14 cellular contexts compared by ENCODE assay signal in the genomic region with DNA sequence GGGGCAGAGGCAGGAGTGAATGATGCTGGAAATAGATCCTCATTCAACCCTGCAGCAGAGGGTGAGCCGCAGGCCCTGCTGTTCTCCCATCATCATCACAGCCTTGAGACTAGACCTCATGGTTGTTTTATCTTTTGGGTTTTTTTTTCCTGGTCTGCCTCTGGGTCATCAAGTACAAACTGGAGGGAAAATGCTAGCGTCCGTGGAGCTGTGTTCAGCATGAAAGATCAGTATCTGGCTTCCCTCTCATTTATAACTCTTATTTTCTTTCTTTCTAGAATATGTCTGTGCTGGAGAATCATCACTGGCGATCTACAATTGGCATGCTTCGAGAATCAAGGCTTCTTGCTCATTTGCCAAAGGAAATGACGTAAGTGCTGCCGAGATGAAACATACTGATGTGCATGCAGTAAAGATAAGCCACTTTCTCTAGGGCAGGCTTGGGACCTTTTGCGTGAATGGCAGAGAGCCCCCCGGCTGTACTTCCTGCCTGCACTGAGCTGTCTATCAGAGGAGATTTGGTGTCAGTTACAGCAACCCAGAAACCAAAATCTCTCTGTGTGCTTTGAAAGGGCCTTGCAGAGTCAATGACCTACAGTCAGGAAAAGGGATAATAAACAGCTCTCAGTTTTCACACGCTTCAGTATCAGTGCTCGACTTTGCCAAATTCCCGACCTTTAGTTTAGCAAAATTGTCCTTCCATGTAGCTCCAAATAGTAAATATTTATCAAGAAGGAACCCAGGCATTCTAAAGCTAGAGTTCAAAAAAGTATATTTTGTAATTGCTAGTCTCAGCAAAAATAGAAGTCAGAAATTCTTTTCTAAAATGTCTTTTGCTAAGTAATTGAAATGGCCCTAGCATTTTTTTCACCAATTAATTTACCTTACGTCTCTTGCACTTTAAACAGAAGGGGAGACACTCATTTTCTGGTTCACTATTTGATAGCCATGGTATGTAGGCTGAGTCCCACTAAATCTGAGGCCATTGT.
DNase-seq lines count a peak whose midpoint lies in the region; TF ChIP-seq lines count a peak whose summit lies in the region.
"Had no signal": no experiment of that assay in that cellular context is flagged by ENCODE, and none has a peak within 500 bp of the region (broad histone marks: within the 10 kb centered on the region; RNA-seq: fewer than 3 reads in every experiment).

No MANE protein-coding gene starts in this region.

- intact Hi-C loops in uterus (cut with DNase I; ENCODE audit: low total_unique reads) = no loop called here

- WGBS in mesodermal cell (ENCODE audit: insufficient coverage in 2 of 2), 2 experiments = 77 to 88% methylated on average over 9 to 12 of the region's 13 CpGs

- no peaks in the 10 kb centered on the region for H3K9me3 Mint-ChIP-seq in activated naive CD4-positive, alpha-beta T cell treated with anti-CD3 and anti-CD28 coated beads, Interleukin-2, amount 50 U/mL, for 24 hours

- no peak overlapping the region for H3K9ac ChIP-seq in fibroblast of lung (ENCODE audit: insufficient read depth, low read length)

- H3K4me1 ChIP-seq in fibroblast of lung (ENCODE audit: control insufficient read depth, extremely low read depth, insufficient read depth, low read length) = no peaks in the 10 kb centered on the region
- H3K4me1 ChIP-seq in mesodermal cell (ENCODE audit: control insufficient read depth, insufficient read depth, low read length, poor library complexity, severe bottlenecking) = peaks cover 7% of the 10 kb centered on the region
- no peaks in the 10 kb centered on the region for H3K4me1 ChIP-seq in uterus
- H3K4me1 ChIP-seq: SJSA1 had no signal

- peak overlapping the region; percentile 0 for H2AFZ ChIP-seq in fibroblast of lung (ENCODE audit: low read length)

- H3K79me2 ChIP-seq in fibroblast of lung (ENCODE audit: control insufficient read depth, insufficient read depth, low read length) = no peaks in the 10 kb centered on the region

- H3K4me3 ChIP-seq in fibroblast of lung (replicated peaks in 1 of 4; ENCODE audit: control extremely low read depth in 1 of 4, insufficient read depth in 1 of 4, low read depth in 3 of 4, low read length in 4 of 4) = no peak overlapping the region
- H3K4me3 ChIP-seq in mesodermal cell (ENCODE audit: extremely low read depth, insufficient read depth, low read length, poor library complexity, severe bottlenecking) = no peak overlapping the region
- no peak overlapping the region for H3K4me3 ChIP-seq in uterus
- H3K4me3 ChIP-seq: SJSA1 had no signal

- peak overlapping the region; percentile 3 for H3K4me2 ChIP-seq in fibroblast of lung (ENCODE audit: extremely low read depth, insufficient read depth, low read length)

- H3K36me3 ChIP-seq in fibroblast of lung (ENCODE audit: control insufficient read depth, insufficient read depth, low read length) (no peaks in the 10 kb centered on the region), mesodermal cell (ENCODE audit: control insufficient read depth, insufficient read depth, low read length) (no peaks in the 10 kb centered on the region), uterus (no peaks in the 10 kb centered on the region)
- H3K36me3 ChIP-seq: SJSA1 had no signal

- H3K9me3 ChIP-seq in fibroblast of lung (ENCODE audit: control insufficient read depth, insufficient read depth, low read depth, low read length) = no peaks in the 10 kb centered on the region
- H3K9me3 ChIP-seq in mesodermal cell (ENCODE audit: control insufficient read depth, low read length) = no peaks in the 10 kb centered on the region
- no peaks in the 10 kb centered on the region for H3K9me3 ChIP-seq in uterus
- H3K9me3 ChIP-seq: SJSA1 had no signal

- TF ChIP-seq CTCF in fibroblast of lung (conservative IDR thresholded peaks at IDR 0.05 in 1 of 2, IDR thresholded peaks at IDR 0.05 in 1 of 2; ENCODE audit: low read depth in 1 of 2, low read length in 2 of 2) (no peak), uterus (IDR thresholded peaks at IDR 0.05) (no peak)

- peak overlapping the region; percentile 58 for H3K27ac ChIP-seq in fibroblast of lung (ENCODE audit: insufficient read depth, low read length)
- H3K27ac ChIP-seq in mesodermal cell (ENCODE audit: low read depth, low read length, severe bottlenecking) = peak overlapping the region; percentile 16
- peak overlapping the region; percentile 61 to 75 for H3K27ac ChIP-seq in uterus
- H3K27ac ChIP-seq: SJSA1 had no signal

- peaks cover 1% of the 10 kb centered on the region for H3K36me3 Mint-ChIP-seq in activated naive CD4-positive, alpha-beta T cell treated with anti-CD3 and anti-CD28 coated beads, Interleukin-2, amount 50 U/mL, for 24 hours

- H3K27ac Mint-ChIP-seq in activated naive CD4-positive, alpha-beta T cell treated with anti-CD3 and anti-CD28 coated beads, Interleukin-2, amount 50 U/mL, for 24 hours = no peak overlapping the region

- TF ChIP-seq POLR2A in uterus (IDR thresholded peaks at IDR 0.05) = no peak

- peaks cover 6% of the 10 kb centered on the region for H3K4me1 Mint-ChIP-seq in activated naive CD4-positive, alpha-beta T cell treated with anti-CD3 and anti-CD28 coated beads, Interleukin-2, amount 50 U/mL, for 24 hours

- peak overlapping the region; percentile 19 for H3K4me3 Mint-ChIP-seq in activated naive CD4-positive, alpha-beta T cell treated with anti-CD3 and anti-CD28 coated beads, Interleukin-2, amount 50 U/mL, for 24 hours

- no peaks in the 10 kb centered on the region for H4K20me1 ChIP-seq in fibroblast of lung (ENCODE audit: control insufficient read depth, extremely low read depth, insufficient read depth, low read length)

- no peaks in the 10 kb centered on the region for H3K27me3 Mint-ChIP-seq in activated naive CD4-positive, alpha-beta T cell treated with anti-CD3 and anti-CD28 coated beads, Interleukin-2, amount 50 U/mL, for 24 hours

- no peaks in the 10 kb centered on the region for H3K27me3 ChIP-seq in fibroblast of lung (ENCODE audit: control insufficient read depth, insufficient read depth, low read length)
- no peaks in the 10 kb centered on the region for H3K27me3 ChIP-seq in uterus
- H3K27me3 ChIP-seq: SJSA1 had no signal

- DNase-seq in activated naive CD4-positive, alpha-beta T cell treated with anti-CD3 and anti-CD28 coated beads, Interleukin-2, amount 50 U/mL, for 16 hours = no peak
- DNase-seq in fibroblast of lung (ENCODE audit: low read depth in 2 of 2) (peak; percentile 26 to 92), uterus (peak; percentile 37 to 50), UCSD-AML1 (lab: John Stamatoyannopoulos, UW; ENCODE audit: unreplicated experiment) (no peak), SW 1271 (lab: John Stamatoyannopoulos, UW) (no peak)
- DNase-seq in activated CD4-positive, CD25-positive, alpha-beta regulatory T cell treated with anti-CD3 and anti-CD28 coated beads, Interleukin-2, amount 50 U/mL, for 72 hours = no peak
- DNase-seq: activated CD8-positive, alpha-beta memory T cell treated with anti-CD3 and anti-CD28 coated beads, Interleukin-2, amount 50 U/mL, for 48 hours; head of caudate nucleus; Kasumi-1; NCI-H226; stimulated activated CD4-positive, alpha-beta T cell treated with anti-CD3 and anti-CD28 coated beads, Interleukin-4, amount 100 ng/mL, for 4 hours had no signal

Comparison
In these comparisons a context has a peak if more than half of its experiments do, and no peak if none do; other contexts are left out.
1. DNase-seq: peak in fibroblast of lung (2 of 2) and uterus (2 of 2); none in activated naive CD4-positive, alpha-beta T cell treated with anti-CD3 and anti-CD28 coated beads, Interleukin-2, amount 50 U/mL, for 16 hours (single experiment), UCSD-AML1 (single experiment), activated CD4-positive, CD25-positive, alpha-beta regulatory T cell treated with anti-CD3 and anti-CD28 coated beads, Interleukin-2, amount 50 U/mL, for 72 hours (single experiment) and SW 1271 (0 of 2).
2. H3K27ac ChIP-seq: peak in every context shown above with its lines; median percentile 68 in uterus; 58 in fibroblast of lung; 16 in mesodermal cell.